In the genomic region with DNA sequence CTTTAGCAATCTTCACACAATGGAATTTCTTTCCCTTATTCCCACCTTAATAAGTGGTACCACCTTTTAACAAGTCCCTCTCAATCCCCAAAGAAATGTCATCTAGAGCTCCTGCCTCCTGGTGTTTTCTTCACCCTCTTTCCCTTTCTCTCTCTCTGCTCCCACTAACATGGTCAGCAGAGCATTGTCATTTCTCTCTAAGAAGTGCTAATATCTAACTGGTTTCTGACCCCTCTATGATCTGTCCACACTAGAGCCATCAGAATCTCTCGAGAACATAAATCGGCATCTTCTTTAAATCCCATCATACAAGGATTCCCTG, we compare ENCODE assay signal across 31 cellular contexts.
"Had no signal": no experiment of that assay in that cellular context is flagged by ENCODE, and none has a peak within 500 bp of the region (broad histone marks: within the 10 kb centered on the region; RNA-seq: fewer than 3 reads in every experiment).

No MANE protein-coding gene starts in this region.

- H3K4me1 Mint-ChIP-seq: memory B cell; naive B cell; stimulated activated effector memory CD8-positive, alpha-beta T cell treated with anti-CD3 and anti-CD28 coated beads, Interleukin-12 subunit alpha, Interleukin-12 subunit beta, amount 100 ng/mL, for 72 hours had no signal

- H3K27me3 Mint-ChIP-seq: dendritic cell treated with granulocyte-macrophage colony-stimulating factor and Interleukin-4, amounts not matched to agents 40 ng/mL and 50 ng/mL, for 4 days; memory B cell; naive B cell; natural killer cell treated with Interleukin-12 subunit alpha and Interleukin-12 subunit beta and Interleukin-15 and Interleukin-18, amount 100 ng/mL, for 72 hours had no signal

- ATAC-seq: foreskin keratinocyte; gastroesophageal sphincter; left lobe of liver; mucosa of descending colon; natural killer cell treated with Interleukin-12 subunit alpha and Interleukin-12 subunit beta and Interleukin-15 and Interleukin-18, amount 100 ng/mL, for 72 hours; stimulated activated effector memory CD8-positive, alpha-beta T cell treated with anti-CD3 and anti-CD28 coated beads, Interleukin-12 subunit alpha, Interleukin-12 subunit beta, amount 100 ng/mL, for 72 hours had no signal

- H3K9ac ChIP-seq: parathyroid adenoma had no signal

- H3K4me3 Mint-ChIP-seq: dendritic cell treated with granulocyte-macrophage colony-stimulating factor and Interleukin-4, amounts not matched to agents 40 ng/mL and 50 ng/mL, for 4 days; memory B cell; mesothelial cell of epicardium; naive B cell; natural killer cell treated with Interleukin-12 subunit alpha and Interleukin-12 subunit beta and Interleukin-15 and Interleukin-18, amount 100 ng/mL, for 72 hours; neural crest cell; stimulated activated effector memory CD8-positive, alpha-beta T cell treated with anti-CD3 and anti-CD28 coated beads, Interleukin-12 subunit alpha, Interleukin-12 subunit beta, amount 100 ng/mL, for 72 hours had no signal

- FAIRE-seq: colon, endothelial cell of umbilical vein, kidney had no signal

- H3K79me2 ChIP-seq: parathyroid adenoma had no signal

- H3K9me3 Mint-ChIP-seq: dendritic cell treated with granulocyte-macrophage colony-stimulating factor and Interleukin-4, amounts not matched to agents 40 ng/mL and 50 ng/mL, for 4 days; memory B cell; mesothelial cell of epicardium; neural crest cell had no signal

- H3K9me3 ChIP-seq: esophagus muscularis mucosa, gastroesophageal sphincter, heart right ventricle, mucosa of descending colon, prostate gland, right atrium auricular region, sigmoid colon, stomach, thyroid gland, vagina had no signal

- H2AFZ ChIP-seq: parathyroid adenoma had no signal

- H3K27ac ChIP-seq: esophagus muscularis mucosa, foreskin keratinocyte, gastroesophageal sphincter, heart right ventricle, parathyroid adenoma, prostate gland, right atrium auricular region, sigmoid colon, stomach, thyroid gland, vagina had no signal

- H3K36me3 Mint-ChIP-seq: memory B cell; mesothelial cell of epicardium; naive B cell; natural killer cell treated with Interleukin-12 subunit alpha and Interleukin-12 subunit beta and Interleukin-15 and Interleukin-18, amount 100 ng/mL, for 72 hours; stimulated activated effector memory CD8-positive, alpha-beta T cell treated with anti-CD3 and anti-CD28 coated beads, Interleukin-12 subunit alpha, Interleukin-12 subunit beta, amount 100 ng/mL, for 72 hours had no signal

- H3K4me3 ChIP-seq: esophagus muscularis mucosa, gastroesophageal sphincter, heart right ventricle, lung, mucosa of descending colon, prostate gland, right atrium auricular region, sigmoid colon, stomach, thyroid gland, vagina had no signal

- H3K27ac Mint-ChIP-seq: dendritic cell treated with granulocyte-macrophage colony-stimulating factor and Interleukin-4, amounts not matched to agents 40 ng/mL and 50 ng/mL, for 4 days; memory B cell; mesothelial cell of epicardium; naive B cell; natural killer cell treated with Interleukin-12 subunit alpha and Interleukin-12 subunit beta and Interleukin-15 and Interleukin-18, amount 100 ng/mL, for 72 hours; stimulated activated effector memory CD8-positive, alpha-beta T cell treated with anti-CD3 and anti-CD28 coated beads, Interleukin-12 subunit alpha, Interleukin-12 subunit beta, amount 100 ng/mL, for 72 hours had no signal

- H3K36me3 ChIP-seq: esophagus muscularis mucosa, gastroesophageal sphincter, heart right ventricle, prostate gland, right atrium auricular region, sigmoid colon, stomach, thyroid gland, vagina had no signal

- H3K27me3 ChIP-seq: esophagus muscularis mucosa, foreskin keratinocyte, gastroesophageal sphincter, heart right ventricle, right atrium auricular region, sigmoid colon, stomach, thyroid gland, vagina had no signal

- H3K4me1 ChIP-seq: foreskin keratinocyte, gastroesophageal sphincter, parathyroid adenoma, prostate gland, sigmoid colon, stomach, thyroid gland, vagina had no signal

- DNase-seq: effector CD8-positive, alpha-beta T cell; foreskin keratinocyte; glutamatergic neuron; heart right ventricle; hippocampal formation; kidney; mucosa of descending colon; naive B cell; sigmoid colon; stimulated activated CD4-positive, alpha-beta T cell treated with anti-CD3 and anti-CD28 coated beads, Interleukin-2, amount 100 ng/mL, for 24 hours; stimulated activated CD4-positive, alpha-beta T cell treated with anti-CD3 and anti-CD28 coated beads, Interleukin-4, amount 100 ng/mL, for 24 hours; stimulated activated naive CD4-positive, alpha-beta T cell treated with Interleukin-2 at 50 U/mL for 16 hours; stomach; thyroid gland; trophoblast cell had no signal
